1 cellular context compared by ENCODE assay signal in genomic region chr19:44752816-44753618, GRCh38.
A peak's percentile ranks its signal among the peaks of the same experiment; 100 is the strongest.
TF ChIP-seq lines count a peak whose summit lies in the region.

No MANE protein-coding gene starts in this region.

TF ChIP-seq in K562, 482 proteins besides CTCF, POLR2A, EP300 and RAD21 (continued from another document and continues in another):
- 0 out of 2 replicates have a peak, but pooled peaks have one; percentile 50 for TF ChIP-seq E2F1 (CRISPR knock-in tag; IDR thresholded peaks at IDR 0.05)
- TF ChIP-seq ELF4 (CRISPR knock-in tag; IDR thresholded peaks at IDR 0.05): no peak; the same call in 1 of the 2 replicates
- peak; percentile 74; the same call in 1 of the 2 replicates for TF ChIP-seq HLTF (IDR thresholded peaks at IDR 0.05)
- TF ChIP-seq RFX1 (IDR thresholded peaks at IDR 0.05): no peak
- TF ChIP-seq ZBTB26 (CRISPR knock-in tag; IDR thresholded peaks at IDR 0.05): peak; percentile 56; the same call in 1 of the 2 replicates
- no peak; the same call in 1 of the 2 replicates for TF ChIP-seq MAFG (tag; conservative IDR thresholded peaks at IDR 0.05)
- TF ChIP-seq GATAD2A (IDR thresholded peaks at IDR 0.05): peak; percentile 97
- TF ChIP-seq FOXP1 (CRISPR knock-in tag; IDR thresholded peaks at IDR 0.05): no peak
- TF ChIP-seq BRD9 (IDR thresholded peaks at IDR 0.05; ENCODE audit: low read depth, partially characterized antibody): peak; percentile 76
- TF ChIP-seq ZNF436 (CRISPR knock-in tag; IDR thresholded peaks at IDR 0.05): no peak
- peak; percentile 87; the same call in 1 of the 2 replicates for TF ChIP-seq PHF21A (IDR thresholded peaks at IDR 0.05; ENCODE audit: borderline replicate concordance, low read depth)
- TF ChIP-seq C11orf30 (IDR thresholded peaks at IDR 0.05; ENCODE audit: low read depth): no peak
- no peak for TF ChIP-seq RBM14 (IDR thresholded peaks at IDR 0.05; ENCODE audit: borderline replicate concordance, insufficient read depth, low read depth, low read length)
- TF ChIP-seq E4F1 (CRISPR knock-in tag; IDR thresholded peaks at IDR 0.05; ENCODE audit: borderline replicate concordance): no peak
- peak; percentile 62 to 67; a peak in 2 of 4 replicates for TF ChIP-seq FOXK2 (conservative IDR thresholded peaks at IDR 0.05 in 1 of 2, IDR thresholded peaks at IDR 0.05 in 1 of 2; ENCODE audit: low read depth in 2 of 2)
- no peak for TF ChIP-seq NFATC3 (IDR thresholded peaks at IDR 0.05)
- peak; percentile 67 to 84 for TF ChIP-seq TRIM24 (IDR thresholded peaks at IDR 0.05)
- TF ChIP-seq ZFPM2 (CRISPR knock-in tag; IDR thresholded peaks at IDR 0.05): no peak
- TF ChIP-seq SRSF9 (IDR thresholded peaks at IDR 0.05; ENCODE audit: borderline replicate concordance, low read depth, low read length): no peak
- TF ChIP-seq THAP7 (CRISPR knock-in tag; IDR thresholded peaks at IDR 0.05): no peak
- TF ChIP-seq CBX1 (IDR thresholded peaks at IDR 0.05; ENCODE audit: low read depth): peak; percentile 78
- no peak for TF ChIP-seq POLR2AphosphoS2 (IDR thresholded peaks at IDR 0.05; ENCODE audit: low read length)
- no peak for TF ChIP-seq ZNF408 (CRISPR knock-in tag; IDR thresholded peaks at IDR 0.05; ENCODE audit: low read depth)
- TF ChIP-seq BMI1 (IDR thresholded peaks at IDR 0.05; ENCODE audit: low read length): no peak
- no peak for TF ChIP-seq SIN3B (IDR thresholded peaks at IDR 0.05; ENCODE audit: low read depth)
- TF ChIP-seq BRF1 (IDR thresholded peaks at IDR 0.05; ENCODE audit: borderline replicate concordance, extremely low read depth, insufficient read length): no peak
- no peak for TF ChIP-seq U2AF2 (optimal IDR thresholded peaks at IDR 0.05; ENCODE audit: low read depth, low read length)
- TF ChIP-seq GABPA (tag; conservative IDR thresholded peaks at IDR 0.05; ENCODE audit: low read depth): peak; percentile 72
- TF ChIP-seq RBBP5 (IDR thresholded peaks at IDR 0.05; ENCODE audit: borderline replicate concordance, insufficient read depth, low read length, poor library complexity, severe bottlenecking): no peak
- peak in 1 of 2 experiments; percentile 94; a peak in 1 of 4 replicates for TF ChIP-seq KDM4B (IDR thresholded peaks at IDR 0.05; ENCODE audit: borderline replicate concordance in 2 of 2, low read depth in 1 of 2)
- TF ChIP-seq BHLHE40 (IDR thresholded peaks at IDR 0.05; ENCODE audit: low read length): peak; percentile 94
- no peak for TF ChIP-seq PURB (CRISPR knock-in tag; IDR thresholded peaks at IDR 0.05; ENCODE audit: low read depth)
- TF ChIP-seq HMG20A (CRISPR knock-in tag; conservative IDR thresholded peaks at IDR 0.05): no peak
- no peak for TF ChIP-seq WHSC1 (IDR thresholded peaks at IDR 0.05; ENCODE audit: low read length)
- no peak for TF ChIP-seq ZBTB33 (CRISPR knock-in tag; IDR thresholded peaks at IDR 0.05)
- TF ChIP-seq ZNF212 (CRISPR knock-in tag; IDR thresholded peaks at IDR 0.05): no peak
- TF ChIP-seq, protein P1, sequence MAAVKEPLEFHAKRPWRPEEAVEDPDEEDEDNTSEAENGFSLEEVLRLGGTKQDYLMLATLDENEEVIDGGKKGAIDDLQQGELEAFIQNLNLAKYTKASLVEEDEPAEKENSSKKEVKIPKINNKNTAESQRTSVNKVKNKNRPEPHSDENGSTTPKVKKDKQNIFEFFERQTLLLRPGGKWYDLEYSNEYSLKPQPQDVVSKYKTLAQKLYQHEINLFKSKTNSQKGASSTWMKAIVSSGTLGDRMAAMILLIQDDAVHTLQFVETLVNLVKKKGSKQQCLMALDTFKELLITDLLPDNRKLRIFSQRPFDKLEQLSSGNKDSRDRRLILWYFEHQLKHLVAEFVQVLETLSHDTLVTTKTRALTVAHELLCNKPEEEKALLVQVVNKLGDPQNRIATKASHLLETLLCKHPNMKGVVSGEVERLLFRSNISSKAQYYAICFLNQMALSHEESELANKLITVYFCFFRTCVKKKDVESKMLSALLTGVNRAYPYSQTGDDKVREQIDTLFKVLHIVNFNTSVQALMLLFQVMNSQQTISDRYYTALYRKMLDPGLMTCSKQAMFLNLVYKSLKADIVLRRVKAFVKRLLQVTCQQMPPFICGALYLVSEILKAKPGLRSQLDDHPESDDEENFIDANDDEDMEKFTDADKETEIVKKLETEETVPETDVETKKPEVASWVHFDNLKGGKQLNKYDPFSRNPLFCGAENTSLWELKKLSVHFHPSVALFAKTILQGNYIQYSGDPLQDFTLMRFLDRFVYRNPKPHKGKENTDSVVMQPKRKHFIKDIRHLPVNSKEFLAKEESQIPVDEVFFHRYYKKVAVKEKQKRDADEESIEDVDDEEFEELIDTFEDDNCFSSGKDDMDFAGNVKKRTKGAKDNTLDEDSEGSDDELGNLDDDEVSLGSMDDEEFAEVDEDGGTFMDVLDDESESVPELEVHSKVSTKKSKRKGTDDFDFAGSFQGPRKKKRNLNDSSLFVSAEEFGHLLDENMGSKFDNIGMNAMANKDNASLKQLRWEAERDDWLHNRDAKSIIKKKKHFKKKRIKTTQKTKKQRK (IDR thresholded peaks at IDR 0.05; ENCODE audit: borderline replicate concordance, low read depth, low read length): no peak
- no peak for TF ChIP-seq SLC30A9 (CRISPR knock-in tag; IDR thresholded peaks at IDR 0.05)
- TF ChIP-seq, protein P2, sequence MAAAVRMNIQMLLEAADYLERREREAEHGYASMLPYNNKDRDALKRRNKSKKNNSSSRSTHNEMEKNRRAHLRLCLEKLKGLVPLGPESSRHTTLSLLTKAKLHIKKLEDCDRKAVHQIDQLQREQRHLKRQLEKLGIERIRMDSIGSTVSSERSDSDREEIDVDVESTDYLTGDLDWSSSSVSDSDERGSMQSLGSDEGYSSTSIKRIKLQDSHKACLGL (CRISPR knock-in tag; IDR thresholded peaks at IDR 0.05; ENCODE audit: borderline replicate concordance, poor library complexity, severe bottlenecking): no peak
- TF ChIP-seq, protein P3, sequence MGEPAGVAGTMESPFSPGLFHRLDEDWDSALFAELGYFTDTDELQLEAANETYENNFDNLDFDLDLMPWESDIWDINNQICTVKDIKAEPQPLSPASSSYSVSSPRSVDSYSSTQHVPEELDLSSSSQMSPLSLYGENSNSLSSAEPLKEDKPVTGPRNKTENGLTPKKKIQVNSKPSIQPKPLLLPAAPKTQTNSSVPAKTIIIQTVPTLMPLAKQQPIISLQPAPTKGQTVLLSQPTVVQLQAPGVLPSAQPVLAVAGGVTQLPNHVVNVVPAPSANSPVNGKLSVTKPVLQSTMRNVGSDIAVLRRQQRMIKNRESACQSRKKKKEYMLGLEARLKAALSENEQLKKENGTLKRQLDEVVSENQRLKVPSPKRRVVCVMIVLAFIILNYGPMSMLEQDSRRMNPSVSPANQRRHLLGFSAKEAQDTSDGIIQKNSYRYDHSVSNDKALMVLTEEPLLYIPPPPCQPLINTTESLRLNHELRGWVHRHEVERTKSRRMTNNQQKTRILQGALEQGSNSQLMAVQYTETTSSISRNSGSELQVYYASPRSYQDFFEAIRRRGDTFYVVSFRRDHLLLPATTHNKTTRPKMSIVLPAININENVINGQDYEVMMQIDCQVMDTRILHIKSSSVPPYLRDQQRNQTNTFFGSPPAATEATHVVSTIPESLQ (CRISPR knock-in tag; IDR thresholded peaks at IDR 0.05): peak; percentile 72; the same call in 1 of the 2 replicates
- TF ChIP-seq PHF20 (IDR thresholded peaks at IDR 0.05; ENCODE audit: partially characterized antibody): peak; percentile 36
- TF ChIP-seq, protein P4, sequence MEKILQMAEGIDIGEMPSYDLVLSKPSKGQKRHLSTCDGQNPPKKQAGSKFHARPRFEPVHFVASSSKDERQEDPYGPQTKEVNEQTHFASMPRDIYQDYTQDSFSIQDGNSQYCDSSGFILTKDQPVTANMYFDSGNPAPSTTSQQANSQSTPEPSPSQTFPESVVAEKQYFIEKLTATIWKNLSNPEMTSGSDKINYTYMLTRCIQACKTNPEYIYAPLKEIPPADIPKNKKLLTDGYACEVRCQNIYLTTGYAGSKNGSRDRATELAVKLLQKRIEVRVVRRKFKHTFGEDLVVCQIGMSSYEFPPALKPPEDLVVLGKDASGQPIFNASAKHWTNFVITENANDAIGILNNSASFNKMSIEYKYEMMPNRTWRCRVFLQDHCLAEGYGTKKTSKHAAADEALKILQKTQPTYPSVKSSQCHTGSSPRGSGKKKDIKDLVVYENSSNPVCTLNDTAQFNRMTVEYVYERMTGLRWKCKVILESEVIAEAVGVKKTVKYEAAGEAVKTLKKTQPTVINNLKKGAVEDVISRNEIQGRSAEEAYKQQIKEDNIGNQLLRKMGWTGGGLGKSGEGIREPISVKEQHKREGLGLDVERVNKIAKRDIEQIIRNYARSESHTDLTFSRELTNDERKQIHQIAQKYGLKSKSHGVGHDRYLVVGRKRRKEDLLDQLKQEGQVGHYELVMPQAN (IDR thresholded peaks at IDR 0.05; ENCODE audit: borderline replicate concordance): peak; percentile 86
- no peak for TF ChIP-seq ZNF551 (CRISPR knock-in tag; IDR thresholded peaks at IDR 0.05)
- TF ChIP-seq ZNF124 (CRISPR knock-in tag; IDR thresholded peaks at IDR 0.05): no peak
- no peak for TF ChIP-seq PRMT5 (CRISPR knock-in tag; IDR thresholded peaks at IDR 0.05)
- TF ChIP-seq DIDO1 (tag; IDR thresholded peaks at IDR 0.05; ENCODE audit: low read depth): no peak
- TF ChIP-seq NR2C1 (IDR thresholded peaks at IDR 0.05): 0 out of 2 replicates have a peak, but pooled peaks have one; percentile 25
- TF ChIP-seq NR2C1 (tag; IDR thresholded peaks at IDR 0.05): no peak; the same call in 1 of the 2 replicates
- TF ChIP-seq ZNF274 (IDR thresholded peaks at IDR 0.05; ENCODE audit: borderline replicate concordance, low read depth, low read length): no peak
- TF ChIP-seq ZNF232 (CRISPR knock-in tag; IDR thresholded peaks at IDR 0.05): no peak
- TF ChIP-seq ZNF324 (CRISPR knock-in tag; IDR thresholded peaks at IDR 0.05): no peak
- TF ChIP-seq XRCC4 (IDR thresholded peaks at IDR 0.05; ENCODE audit: extremely low read depth, insufficient read depth, insufficient read length): no peak
- no peak for TF ChIP-seq HINFP (tag; conservative IDR thresholded peaks at IDR 0.05; ENCODE audit: low read depth)
- TF ChIP-seq HNRNPH1 (optimal IDR thresholded peaks at IDR 0.05; ENCODE audit: low read depth, low read length): no peak
